ENCODE assay signal across 17 cellular contexts in genomic region chr22:24444251-24444650, GRCh38. TPM values are rescaled to one million over a fixed set of nuclear protein-coding genes. Genes with fewer than 3 reads are reported as not detected.
DNase-seq lines count a peak whose midpoint lies in the region; ATAC-seq, FAIRE-seq and TF ChIP-seq lines count a peak whose summit lies in the region.
"Had no signal": no experiment of that assay in that cellular context is flagged by ENCODE, and none has a peak within 500 bp of the region (broad histone marks: within the 10 kb centered on the region; RNA-seq: fewer than 3 reads in every experiment).

No MANE protein-coding gene starts in this region.

- H3K4me3 Mint-ChIP-seq in activated naive CD8-positive, alpha-beta T cell: no peak overlapping the region
- no peak overlapping the region for H3K4me3 Mint-ChIP-seq in activated naive CD8-positive, alpha-beta T cell treated with anti-CD3 and anti-CD28 coated beads for 36 hours
- no peak overlapping the region for H3K4me3 Mint-ChIP-seq in chondrocyte (ENCODE audit: unreplicated experiment)
- H3K4me3 Mint-ChIP-seq: CD4-positive, alpha-beta T cell; H9 had no signal

- no peak for ATAC-seq in HG02840 (IDR thresholded peaks at IDR 0.05; ENCODE audit: low FRiP score, unreplicated experiment)

- no peak for DNase-seq in activated naive CD8-positive, alpha-beta T cell treated with anti-CD3 and anti-CD28 coated beads for 36 hours
- DNase-seq in D721Med (ENCODE audit: insufficient read length, low spot score) (peak; percentile 16), chondrocyte (ENCODE audit: low spot score) (no peak), posterior vena cava (ENCODE audit: low spot score) (peak; percentile 44), NCI-H2029 treated with DMSO at 0.1 percent for 48 hours (lab: John Stamatoyannopoulos, UW) (no peak)
- DNase-seq in stimulated activated naive CD4-positive, alpha-beta T cell (lab: John Stamatoyannopoulos, UW): no peak
- DNase-seq: ACHN, AML-193, DMS53, H9, NCI-H1436, NCI-H2081, NCI-H510A treated with DMSO at 0.1 percent for 48 hours, PC-9 had no signal

- H3K27ac Mint-ChIP-seq in activated naive CD8-positive, alpha-beta T cell: peak overlapping the region; percentile 16
- no peak overlapping the region for H3K27ac Mint-ChIP-seq in activated naive CD8-positive, alpha-beta T cell treated with anti-CD3 and anti-CD28 coated beads for 36 hours
- peak overlapping the region; percentile 45 for H3K27ac Mint-ChIP-seq in chondrocyte (ENCODE audit: unreplicated experiment)
- H3K27ac Mint-ChIP-seq: H9 had no signal

- H3K27me3 Mint-ChIP-seq in activated naive CD8-positive, alpha-beta T cell: no peaks in the 10 kb centered on the region
- no peaks in the 10 kb centered on the region for H3K27me3 Mint-ChIP-seq in activated naive CD8-positive, alpha-beta T cell treated with anti-CD3 and anti-CD28 coated beads for 36 hours
- no peaks in the 10 kb centered on the region for H3K27me3 Mint-ChIP-seq in chondrocyte (ENCODE audit: low read depth)
- H3K27me3 Mint-ChIP-seq: CD4-positive, alpha-beta T cell had no signal

- FAIRE-seq in D721Med (lab: Jason Lieb, UNC): no peak

- no peaks in the 10 kb centered on the region for H3K9me3 Mint-ChIP-seq in activated naive CD8-positive, alpha-beta T cell (ENCODE audit: low read depth)
- no peaks in the 10 kb centered on the region for H3K9me3 Mint-ChIP-seq in activated naive CD8-positive, alpha-beta T cell treated with anti-CD3 and anti-CD28 coated beads for 36 hours
- no peaks in the 10 kb centered on the region for H3K9me3 Mint-ChIP-seq in chondrocyte (ENCODE audit: low read depth)
- H3K9me3 Mint-ChIP-seq: CD4-positive, alpha-beta T cell; H9 had no signal

- intact Hi-C loops in posterior vena cava (cut with DNase I): no loop called here

- H3K4me1 Mint-ChIP-seq in activated naive CD8-positive, alpha-beta T cell (ENCODE audit: low read depth): peaks cover 61% of the 10 kb centered on the region
- H3K4me1 Mint-ChIP-seq in activated naive CD8-positive, alpha-beta T cell treated with anti-CD3 and anti-CD28 coated beads for 36 hours: peaks cover 54% of the 10 kb centered on the region
- H3K4me1 Mint-ChIP-seq in chondrocyte (ENCODE audit: low read depth): peaks cover 9% of the 10 kb centered on the region

- H3K36me3 Mint-ChIP-seq in activated naive CD8-positive, alpha-beta T cell: peaks cover 10% of the 10 kb centered on the region
- H3K36me3 Mint-ChIP-seq in activated naive CD8-positive, alpha-beta T cell treated with anti-CD3 and anti-CD28 coated beads for 36 hours: peaks cover 27% of the 10 kb centered on the region
- peaks cover 2% of the 10 kb centered on the region for H3K36me3 Mint-ChIP-seq in chondrocyte (ENCODE audit: low read depth)

- TF ChIP-seq CTCF in D721Med (IDR thresholded peaks at IDR 0.05; ENCODE audit: insufficient read depth, missing control alignments) (no peak), chondrocyte (IDR thresholded peaks at IDR 0.05) (no peak)

RNA-seq across cellular contexts. Expression of gene ADORA2A, which starts 16.9 kb away (rescaled TPM):
- 10 to 100 TPM; 45.1 to 45.2 TPM for total RNA-seq in activated naive CD8-positive, alpha-beta T cell treated with anti-CD3 and anti-CD28 coated beads for 36 hours
- total RNA-seq in chondrocyte (2.3 to 3.6 TPM (median 2.4 TPM) in 3 replicates), posterior vena cava (1 to 10 TPM; 1.9 to 2.6 TPM)

RNA-seq across cellular contexts. Expression of gene UPB1, which starts 50.9 kb away (rescaled TPM):
- under 1 TPM in 1 of 2 experiments, not detected in 1; 0.08 TPM for total RNA-seq in activated naive CD8-positive, alpha-beta T cell treated with anti-CD3 and anti-CD28 coated beads for 36 hours
- 0.15 to 0.31 TPM (median 0.18 TPM) in 3 replicates for total RNA-seq in chondrocyte
- total RNA-seq in posterior vena cava: under 1 TPM; 0.24 to 0.28 TPM
- total RNA-seq: H9 had no signal

Comparison
In these comparisons a context has a peak if more than half of its experiments do, and no peak if none do; other contexts are left out.
1. DNase-seq: peak in D721Med (single experiment) and posterior vena cava (single experiment); none in activated naive CD8-positive, alpha-beta T cell treated with anti-CD3 and anti-CD28 coated beads for 36 hours (single experiment), chondrocyte (single experiment), NCI-H2029 treated with DMSO at 0.1 percent for 48 hours (single experiment) and stimulated activated naive CD4-positive, alpha-beta T cell (0 of 6).
2. RNA of gene ADORA2A, which starts 16.9 kb away (total RNA-seq): 45.1 to 45.2 TPM in activated naive CD8-positive, alpha-beta T cell treated with anti-CD3 and anti-CD28 coated beads for 36 hours; 1.9 to 2.6 TPM in posterior vena cava and 2.3 to 3.6 TPM in chondrocyte; every median in the first group is over 10 times any median in the second.